In genomic region chr1:84146375-84147032, GRCh38 we compare ENCODE assay signal across 10 cellular contexts.
DNase-seq lines count a peak whose midpoint lies in the region; ATAC-seq, FAIRE-seq and TF ChIP-seq lines count a peak whose summit lies in the region.
"Had no signal": no experiment of that assay in that cellular context is flagged by ENCODE, and none has a peak within 500 bp of the region (broad histone marks: within the 10 kb centered on the region; RNA-seq: fewer than 3 reads in every experiment).

No MANE protein-coding gene starts in this region.

- ATAC-seq in HG02759 (IDR thresholded peaks at IDR 0.05; ENCODE audit: unreplicated experiment) (peak; percentile 62), GM18502 (IDR thresholded peaks at IDR 0.05; ENCODE audit: poor library complexity, unreplicated experiment) (no peak)

- DNase-seq in AG20443 (ENCODE audit: low spot score) = peak; percentile 17
- peak; percentile 86 for DNase-seq in iris pigment epithelial cell (ENCODE audit: low read depth)
- no peak for DNase-seq in caudate nucleus (lab: John Stamatoyannopoulos, UW)
- DNase-seq in D721Med (ENCODE audit: insufficient read length, low spot score) = no peak
- no peak for DNase-seq in ecto neural progenitor cell (ENCODE audit: low spot score)
- DNase-seq: hypothalamus had no signal

- TF ChIP-seq CTCF in VCaP (conservative IDR thresholded peaks at IDR 0.05) (no peak), D721Med (IDR thresholded peaks at IDR 0.05; ENCODE audit: insufficient read depth, missing control alignments) (no peak)

- FAIRE-seq in D721Med (lab: Jason Lieb, UNC) = no peak
- FAIRE-seq: TTC549 had no signal

- H3K27ac ChIP-seq in VCaP (peak overlapping the region; percentile 88), caudate nucleus (ENCODE audit: low read depth, low read length) (no peak overlapping the region)

Comparison
In these comparisons a context has a peak if more than half of its experiments do, and no peak if none do; other contexts are left out.
1. DNase-seq: peak in AG20443 (single experiment) and iris pigment epithelial cell (single experiment); none in caudate nucleus (0 of 61), D721Med (single experiment) and ecto neural progenitor cell (single experiment).